12 cellular contexts compared by ENCODE assay signal in genomic region chr3:16400143-16400935, GRCh38.
DNase-seq lines count a peak whose midpoint lies in the region; ATAC-seq, FAIRE-seq and TF ChIP-seq lines count a peak whose summit lies in the region.
"Had no signal": no experiment of that assay in that cellular context is flagged by ENCODE, and none has a peak within 500 bp of the region (broad histone marks: within the 10 kb centered on the region; RNA-seq: fewer than 3 reads in every experiment).

No MANE protein-coding gene starts in this region.

- POLR2A ChIA-PET in A549 (lab: Yijun Ruan, JAX), result no interaction called here

- no peaks in the 10 kb centered on the region for H3K27me3 ChIP-seq in dorsolateral prefrontal cortex
- H3K27me3 ChIP-seq: MG63 had no signal

- TF ChIP-seq RAD21 in A549 (conservative IDR thresholded peaks at IDR 0.05 in 1 of 2, IDR thresholded peaks at IDR 0.05 in 1 of 2), result no peak

- H3K36me3 Mint-ChIP-seq in natural killer cell treated with Interleukin-12 subunit alpha and Interleukin-12 subunit beta and Interleukin-15 and Interleukin-18, amount 100 ng/mL, for 72 hours, result peaks cover 28% of the 10 kb centered on the region

- no peak for FAIRE-seq in A549 (lab: Jason Lieb, UNC)

- peak overlapping the region; percentile 53 for H3K4me3 Mint-ChIP-seq in natural killer cell treated with Interleukin-12 subunit alpha and Interleukin-12 subunit beta and Interleukin-15 and Interleukin-18, amount 100 ng/mL, for 72 hours

- CTCF ChIA-PET in A549 (lab: Yijun Ruan, JAX), result interaction anchor here (2.3 kb wide), 1 partner anchor 116 kb away, joined by 9 read pairs; no protein-coding TSS in a partner anchor

- DNase-seq in A549 (ENCODE audit: low read depth in 1 of 2, low spot score in 1 of 2) (no peak), dorsolateral prefrontal cortex (no peak), mucosa of gallbladder (ENCODE audit: low spot score) (no peak), activated gamma-delta T cell treated with Interleukin-2 at 50 U/mL for 16 hours (no peak), 8988T (no peak)
- DNase-seq in natural killer cell treated with Interleukin-12 subunit alpha and Interleukin-12 subunit beta and Interleukin-15 and Interleukin-18, amount 100 ng/mL, for 72 hours (ENCODE audit: low spot score), result no peak
- DNase-seq: activated CD4-positive, alpha-beta T cell treated with anti-CD3 and anti-CD28 coated beads for 48 hours; body of pancreas; stimulated activated CD4-positive, alpha-beta T cell treated with anti-CD3 and anti-CD28 coated beads, Interleukin-2, amount 100 ng/mL, for 48 hours had no signal

- H3K27ac ChIP-seq in A549, result 0 out of 6 replicates have a peak overlapping the region, but pooled peaks of 1 of the 2 experiments have one; percentile 9
- peak overlapping the region in 44 of 59 donors; percentile 0 to 77 (median 42) for H3K27ac ChIP-seq in dorsolateral prefrontal cortex
- H3K27ac ChIP-seq: body of pancreas had no signal

- ATAC-seq in A549, result peak; percentile 38 to 46; a peak in 3 of 6 replicates
- ATAC-seq in HG02588 (IDR thresholded peaks at IDR 0.05; ENCODE audit: unreplicated experiment), result peak; percentile 17
- ATAC-seq in natural killer cell treated with Interleukin-12 subunit alpha and Interleukin-12 subunit beta and Interleukin-15 and Interleukin-18, amount 100 ng/mL, for 72 hours, result peak; percentile 31 to 36
- no peak for ATAC-seq in GM21367 (IDR thresholded peaks at IDR 0.05; ENCODE audit: unreplicated experiment)

- peaks cover 53 to 57% of the 10 kb centered on the region in 2 donors for H3K4me1 Mint-ChIP-seq in natural killer cell treated with Interleukin-12 subunit alpha and Interleukin-12 subunit beta and Interleukin-15 and Interleukin-18, amount 100 ng/mL, for 72 hours (ENCODE audit: low read depth in 2 of 2)

- no peaks in the 10 kb centered on the region for H3K9me3 Mint-ChIP-seq in natural killer cell treated with Interleukin-12 subunit alpha and Interleukin-12 subunit beta and Interleukin-15 and Interleukin-18, amount 100 ng/mL, for 72 hours

- intact Hi-C loops in dorsolateral prefrontal cortex (cut with DNase I), result no loop called here

- TF ChIP-seq EP300 in A549 (IDR thresholded peaks at IDR 0.05), result no peak

- TF ChIP-seq POLR2A in A549 (IDR thresholded peaks at IDR 0.05; ENCODE audit: low read length), result no peak

- WGBS in A549 (ENCODE audit: missing lambda C conversion rate), result 88% methylated on average over 11 of the region's 11 CpGs

- peaks cover 11% of the 10 kb centered on the region; the same call in 1 of the 3 replicates for H3K4me1 ChIP-seq in A549
- H3K4me1 ChIP-seq: body of pancreas had no signal

- TF ChIP-seq CTCF in A549 (IDR thresholded peaks at IDR 0.05), result no peak
- no peak for TF ChIP-seq CTCF in dorsolateral prefrontal cortex (IDR thresholded peaks at IDR 0.05 in 54 of 56, conservative IDR thresholded peaks at IDR 0.05 in 2 of 56; ENCODE audit: low read depth in 1 of 56, partially characterized antibody in 56 of 56)

- no peaks in the 10 kb centered on the region for H3K27me3 Mint-ChIP-seq in natural killer cell treated with Interleukin-12 subunit alpha and Interleukin-12 subunit beta and Interleukin-15 and Interleukin-18, amount 100 ng/mL, for 72 hours

- H3K4me2 ChIP-seq in A549, result no peak overlapping the region

- no peaks in the 10 kb centered on the region for H3K9me3 ChIP-seq in A549
- H3K9me3 ChIP-seq: body of pancreas, MG63 had no signal

- H3K4me3 ChIP-seq in A549 (no peak overlapping the region), dorsolateral prefrontal cortex (no peak overlapping the region)
- H3K4me3 ChIP-seq: body of pancreas, MG63 had no signal

- H3K27ac Mint-ChIP-seq in natural killer cell treated with Interleukin-12 subunit alpha and Interleukin-12 subunit beta and Interleukin-15 and Interleukin-18, amount 100 ng/mL, for 72 hours, result peak overlapping the region; percentile 57 to 89

TF ChIP-seq in A549, 52 proteins besides CTCF, POLR2A, EP300 and RAD21:
- no peak for TF ChIP-seq KDM5A (IDR thresholded peaks at IDR 0.05)
- TF ChIP-seq ZSCAN20 (CRISPR knock-in tag; IDR thresholded peaks at IDR 0.05), result no peak
TF ChIP-seq in A549: peak in this region for 0.
